In the genomic region with DNA sequence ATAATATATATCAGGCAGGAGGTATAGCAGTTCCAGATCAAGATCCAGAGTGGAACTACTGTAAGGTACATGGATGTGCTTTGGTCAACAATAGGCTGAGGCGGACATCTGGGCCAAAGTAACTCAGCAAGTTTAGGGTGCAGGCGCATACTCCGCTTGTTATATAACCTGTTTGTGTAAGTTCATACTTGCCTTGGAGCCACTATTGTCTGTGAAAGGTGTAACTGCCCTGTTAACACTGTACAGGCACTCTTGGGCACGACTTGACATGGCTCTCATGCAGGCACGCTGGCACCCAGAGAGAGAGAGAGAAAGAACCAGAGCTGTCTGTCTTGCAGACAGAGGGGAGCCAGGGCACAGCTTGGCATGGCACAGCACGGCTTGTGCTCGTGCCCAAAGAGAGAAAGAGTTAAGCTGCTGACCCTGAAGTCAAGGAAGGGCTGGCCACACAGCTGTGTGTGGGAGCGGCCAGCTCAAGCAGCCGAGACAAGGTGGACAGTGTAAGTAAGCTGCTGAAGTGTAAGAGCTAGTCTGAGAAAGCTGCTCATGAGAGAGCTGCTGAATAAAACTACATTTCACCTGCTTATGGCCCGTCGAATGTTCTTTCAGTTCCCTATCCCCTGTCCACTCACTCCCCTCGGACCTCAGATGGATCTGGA, we compare ENCODE assay signal across 1 cellular context.
TF ChIP-seq lines count a peak whose summit lies in the region.

No MANE protein-coding gene starts in this region.

TF ChIP-seq in HepG2, 621 proteins besides CTCF, POLR2A, EP300 and RAD21 (continued from another document):
- TF ChIP-seq, protein P1, sequence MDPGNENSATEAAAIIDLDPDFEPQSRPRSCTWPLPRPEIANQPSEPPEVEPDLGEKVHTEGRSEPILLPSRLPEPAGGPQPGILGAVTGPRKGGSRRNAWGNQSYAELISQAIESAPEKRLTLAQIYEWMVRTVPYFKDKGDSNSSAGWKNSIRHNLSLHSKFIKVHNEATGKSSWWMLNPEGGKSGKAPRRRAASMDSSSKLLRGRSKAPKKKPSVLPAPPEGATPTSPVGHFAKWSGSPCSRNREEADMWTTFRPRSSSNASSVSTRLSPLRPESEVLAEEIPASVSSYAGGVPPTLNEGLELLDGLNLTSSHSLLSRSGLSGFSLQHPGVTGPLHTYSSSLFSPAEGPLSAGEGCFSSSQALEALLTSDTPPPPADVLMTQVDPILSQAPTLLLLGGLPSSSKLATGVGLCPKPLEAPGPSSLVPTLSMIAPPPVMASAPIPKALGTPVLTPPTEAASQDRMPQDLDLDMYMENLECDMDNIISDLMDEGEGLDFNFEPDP (CRISPR knock-in tag; conservative IDR thresholded peaks at IDR 0.05): no peak
